ENCODE assay signal across 9 cellular contexts in genomic region chr15:60004019-60004845, GRCh38. TPM values are rescaled to one million over a fixed set of nuclear protein-coding genes. Genes with fewer than 3 reads are reported as not detected.
DNase-seq lines count a peak whose midpoint lies in the region; ATAC-seq lines count a peak whose summit lies in the region.
"Had no signal": no experiment of that assay in that cellular context is flagged by ENCODE, and none has a peak within 500 bp of the region (broad histone marks: within the 10 kb centered on the region; RNA-seq: fewer than 3 reads in every experiment).

Gene FOXB1, plus strand, starts transcription at chr15:60004311. Its CDS starts 653 bp downstream, at chr15:60004964.

- DNase-seq in CD4-positive, CD25-positive, alpha-beta regulatory T cell, result peak in 1 of 3 donors; percentile 63
- peak; percentile 42 for DNase-seq in Jurkat, Clone E6-1 (ENCODE audit: low read depth, low spot score)
- DNase-seq in adipocyte (ENCODE audit: low read depth) (no peak), naive B cell (no peak), NCI-H446 treated with DMSO at 0.1 percent for 48 hours (lab: John Stamatoyannopoulos, UW) (no peak), posterior vena cava (ENCODE audit: low spot score) (no peak), SHP77 treated with DMSO at 0.1 percent for 48 hours (lab: John Stamatoyannopoulos, UW) (no peak), HK-2 (ENCODE audit: unreplicated experiment) (no peak)

- H3K36me3 ChIP-seq in CD4-positive, CD25-positive, alpha-beta regulatory T cell (ENCODE audit: control insufficient read depth, insufficient read depth, low read length), result no peaks in the 10 kb centered on the region
- H3K36me3 ChIP-seq in adipocyte (ENCODE audit: control insufficient read depth, insufficient read depth, low read length, severe bottlenecking), result no peaks in the 10 kb centered on the region

- H3K9me3 ChIP-seq in CD4-positive, CD25-positive, alpha-beta regulatory T cell (ENCODE audit: control insufficient read depth in 2 of 2, low read length in 2 of 2), result peaks cover 14 to 24% of the 10 kb centered on the region in 2 experiments
- H3K9me3 ChIP-seq in adipocyte (ENCODE audit: control insufficient read depth, low read length), result peaks cover 3% of the 10 kb centered on the region

- peaks cover 0 to 21% (median 4%) of the 10 kb centered on the region in 7 donors for H3K9me3 Mint-ChIP-seq in CD4-positive, CD25-positive, alpha-beta regulatory T cell
- peaks cover 8 to 32% (median 30%) of the 10 kb centered on the region in 7 donors for H3K9me3 Mint-ChIP-seq in naive B cell

- peaks cover 51% of the 10 kb centered on the region for H3K4me1 ChIP-seq in CD4-positive, CD25-positive, alpha-beta regulatory T cell (ENCODE audit: control insufficient read depth, insufficient read depth, low read length, poor library complexity, severe bottlenecking)
- peaks cover 8% of the 10 kb centered on the region for H3K4me1 ChIP-seq in adipocyte (ENCODE audit: control insufficient read depth, insufficient read depth, low read length)

- H3K27ac Mint-ChIP-seq in CD4-positive, CD25-positive, alpha-beta regulatory T cell, result peak within 1 kb of the TSS in 2 of 3 donors; percentile 60 to 89
- H3K27ac Mint-ChIP-seq in naive B cell, result peak within 1 kb of the TSS in 5 of 6 donors; percentile 57 to 98 (median 74)

- no peak within 1 kb of the TSS for H3K27ac ChIP-seq in CD4-positive, CD25-positive, alpha-beta regulatory T cell (ENCODE audit: insufficient read depth, low read length, poor library complexity, severe bottlenecking)

- H3K36me3 Mint-ChIP-seq in CD4-positive, CD25-positive, alpha-beta regulatory T cell, result no peaks in the 10 kb centered on the region
- H3K36me3 Mint-ChIP-seq in naive B cell, result peaks cover 0 to 38% of the 10 kb centered on the region in 2 donors

- no peak within 1 kb of the TSS for H3K4me3 ChIP-seq in CD4-positive, CD25-positive, alpha-beta regulatory T cell (ENCODE audit: low read depth, low read length)
- peak within 1 kb of the TSS; percentile 64 for H3K4me3 ChIP-seq in Jurkat, Clone E6-1 (ENCODE audit: low read length)
- H3K4me3 ChIP-seq in adipocyte (ENCODE audit: low read length), result peak within 1 kb of the TSS; percentile 23

- intact Hi-C loops in posterior vena cava (cut with DNase I), result no loop called here

- peak; percentile 13 for ATAC-seq in CD4-positive, CD25-positive, alpha-beta regulatory T cell (ENCODE audit: low read depth in 2 of 2)
- no peak for ATAC-seq in naive B cell (ENCODE audit: low read depth in 2 of 2)

- peaks cover 96% of the 10 kb centered on the region for H3K27me3 Mint-ChIP-seq in CD4-positive, CD25-positive, alpha-beta regulatory T cell
- peaks cover 81 to 87% (median 85%) of the 10 kb centered on the region in 3 donors for H3K27me3 Mint-ChIP-seq in naive B cell

- H3K27me3 ChIP-seq in CD4-positive, CD25-positive, alpha-beta regulatory T cell (ENCODE audit: control insufficient read depth, insufficient read depth, low read length), result peaks cover 72% of the 10 kb centered on the region
- H3K27me3 ChIP-seq in adipocyte (replicated peaks; ENCODE audit: control insufficient read depth, insufficient read depth, low read length), result peaks cover 97% of the 10 kb centered on the region

- H3K9ac ChIP-seq in adipocyte (ENCODE audit: low read length), result no peak within 1 kb of the TSS

- peaks cover 21 to 70% (median 45%) of the 10 kb centered on the region in 4 donors for H3K4me1 Mint-ChIP-seq in CD4-positive, CD25-positive, alpha-beta regulatory T cell
- H3K4me1 Mint-ChIP-seq in naive B cell, result peaks cover 31 to 34% (median 34%) of the 10 kb centered on the region in 3 donors

- peak within 1 kb of the TSS; percentile 91 to 99 (median 94) for H3K4me3 Mint-ChIP-seq in CD4-positive, CD25-positive, alpha-beta regulatory T cell
- peak within 1 kb of the TSS; percentile 82 to 95 (median 88) for H3K4me3 Mint-ChIP-seq in naive B cell

RNA-seq across cellular contexts. Expression of gene FOXB1, which starts in this region (rescaled TPM):
- 4.0 TPM for total RNA-seq in CD4-positive, CD25-positive, alpha-beta regulatory T cell
- polyA plus RNA-seq in CD4-positive, CD25-positive, alpha-beta regulatory T cell, result 1 to 10 TPM in 2 of 4 donors, under 1 TPM in 2; 0.46 to 1.8 (median 0.94) TPM
- polyA plus RNA-seq in Jurkat, Clone E6-1 (2012; ENCODE audit: insufficient read depth, insufficient read length), result 2.4 TPM
- polyA plus RNA-seq in naive B cell (ENCODE audit: low read depth in 6 of 6), result not detected
- not detected for total RNA-seq in posterior vena cava
- total RNA-seq: glomerular endothelial cell had no signal

Comparison
In these comparisons a context has a peak if more than half of its experiments do, and no peak if none do; other contexts are left out.
1. ATAC-seq: peak in CD4-positive, CD25-positive, alpha-beta regulatory T cell (2 of 2); none in naive B cell (0 of 2).